ENCODE assay signal across 9 cellular contexts in genomic region chr19:16339361-16339725, GRCh38. TPM values are rescaled to one million over a fixed set of nuclear protein-coding genes. Genes with fewer than 3 reads are reported as not detected.
DNase-seq lines count a peak whose midpoint lies in the region; TF ChIP-seq lines count a peak whose summit lies in the region.
"Had no signal": no experiment of that assay in that cellular context is flagged by ENCODE, and none has a peak within 500 bp of the region (broad histone marks: within the 10 kb centered on the region; RNA-seq: fewer than 3 reads in every experiment).

No MANE protein-coding gene starts in this region.

- POLR2A ChIA-PET in MCF 10A (lab: Yijun Ruan, JAX): interaction anchor here (0.6 to 1.0 kb wide), 3 partner anchors 15 to 20 kb away, joined by 5 to 6 read pairs (median 5); partner anchors contain the start of gene KLF2

- H3K4me3 ChIP-seq in breast epithelium: peak overlapping the region in 1 of 3 donors; percentile 39
- H3K4me3 ChIP-seq in SJSA1: no peak overlapping the region
- no peak overlapping the region for H3K4me3 ChIP-seq in stomach
- H3K4me3 ChIP-seq: mucosa of descending colon had no signal

- TF ChIP-seq POLR2A in breast epithelium (IDR thresholded peaks at IDR 0.05): no peak
- no peak for TF ChIP-seq POLR2A in stomach (IDR thresholded peaks at IDR 0.05)

- peaks cover 8% of the 10 kb centered on the region for H3K4me1 Mint-ChIP-seq in MCF 10A (ENCODE audit: insufficient read depth, unreplicated experiment)
- H3K4me1 Mint-ChIP-seq in immature natural killer cell: peaks cover 86 to 90% of the 10 kb centered on the region in 2 donors

- DNase-seq in breast epithelium (ENCODE audit: low spot score in 2 of 2): no peak
- DNase-seq in MCF 10A (ENCODE audit: unreplicated experiment): no peak
- no peak for DNase-seq in SJSA1 (ENCODE audit: low read depth in 1 of 2, low spot score in 2 of 2)
- DNase-seq in immature natural killer cell: no peak
- no peak for DNase-seq in stomach
- DNase-seq in NCI-H2227 treated with DMSO at 0.1 percent for 48 hours (lab: John Stamatoyannopoulos, UW): no peak
- no peak for DNase-seq in NCI-H2107 treated with DMSO at 0.1 percent for 48 hours (lab: John Stamatoyannopoulos, UW; ENCODE audit: unreplicated experiment)
- DNase-seq in GDM1 (lab: John Stamatoyannopoulos, UW): no peak
- DNase-seq: mucosa of descending colon had no signal

- no TSS peak for BruUV-seq in MCF 10A (replicated peaks; lab: Mats Ljungman, UMichigan)

- no peak overlapping the region for H3K4me3 Mint-ChIP-seq in MCF 10A (ENCODE audit: unreplicated experiment)
- peak overlapping the region; percentile 81 to 93 (median 91) for H3K4me3 Mint-ChIP-seq in immature natural killer cell

- H3K36me3 ChIP-seq in breast epithelium: no peaks in the 10 kb centered on the region
- H3K36me3 ChIP-seq in SJSA1: no peaks in the 10 kb centered on the region
- no peaks in the 10 kb centered on the region for H3K36me3 ChIP-seq in stomach

- intact Hi-C loops in breast epithelium (cut with DNase I; ENCODE audit: low total_unique reads) (no loop called here), MCF 10A (cut with micrococcal nuclease) (no loop called here), stomach (cut with DNase I; ENCODE audit: low total_unique reads) (no loop called here)

- H3K9me3 Mint-ChIP-seq in MCF 10A (ENCODE audit: unreplicated experiment) (no peaks in the 10 kb centered on the region), immature natural killer cell (no peaks in the 10 kb centered on the region)

- H3K27ac ChIP-seq in breast epithelium (peak overlapping the region; percentile 40 to 79), SJSA1 (peak overlapping the region; percentile 97), stomach (peak overlapping the region in 4 of 5 donors; percentile 24 to 65 (median 46))

- 66 to 98% (median 80%) methylated on average over 6 of the region's 6 CpGs for WGBS in stomach, 5 donors

- no peak for TF ChIP-seq EP300 in stomach (IDR thresholded peaks at IDR 0.05)

- no peaks in the 10 kb centered on the region for H3K27me3 ChIP-seq in breast epithelium
- no peaks in the 10 kb centered on the region for H3K27me3 ChIP-seq in SJSA1 (replicated peaks)
- no peaks in the 10 kb centered on the region for H3K27me3 ChIP-seq in stomach

- peaks cover 6% of the 10 kb centered on the region for H3K36me3 Mint-ChIP-seq in MCF 10A (ENCODE audit: insufficient read depth, unreplicated experiment)
- no peaks in the 10 kb centered on the region for H3K36me3 Mint-ChIP-seq in immature natural killer cell

- H3K27ac Mint-ChIP-seq in MCF 10A (ENCODE audit: low read depth, unreplicated experiment) (no peak overlapping the region), immature natural killer cell (peak overlapping the region; percentile 93 to 99 (median 98))

- H3K9me3 ChIP-seq in breast epithelium (no peaks in the 10 kb centered on the region), SJSA1 (replicated peaks) (no peaks in the 10 kb centered on the region), stomach (no peaks in the 10 kb centered on the region)
- H3K9me3 ChIP-seq: mucosa of descending colon had no signal

- H3K27me3 Mint-ChIP-seq in MCF 10A (ENCODE audit: insufficient read depth, unreplicated experiment) (no peaks in the 10 kb centered on the region), immature natural killer cell (ENCODE audit: low read depth in 3 of 3) (peaks cover 15 to 53% (median 31%) of the 10 kb centered on the region in 3 donors)

- H3K4me1 ChIP-seq in breast epithelium (no peaks in the 10 kb centered on the region), SJSA1 (replicated peaks) (peaks cover 76% of the 10 kb centered on the region), stomach (peaks cover 8 to 47% (median 23%) of the 10 kb centered on the region in 4 donors)

- CTCF ChIA-PET in MCF 10A (lab: Yijun Ruan, JAX): interaction anchor here (0.6 to 1.1 kb wide), 2 partner anchors 12 to 966 kb away, joined by 3 to 6 read pairs; no protein-coding TSS in a partner anchor

- TF ChIP-seq CTCF in breast epithelium (IDR thresholded peaks at IDR 0.05): no peak
- TF ChIP-seq CTCF in MCF 10A (IDR thresholded peaks at IDR 0.05; ENCODE audit: unreplicated experiment): no peak
- no peak for TF ChIP-seq CTCF in stomach (IDR thresholded peaks at IDR 0.05)

RNA-seq across cellular contexts. Expression of gene KLF2, which starts 14.7 kb away (rescaled TPM):
- 10 to 100 TPM; 12.0 to 23.3 (median 21.8) TPM for total RNA-seq in breast epithelium
- total RNA-seq in MCF 10A (2022): 3.3 and 3.8 TPM in 2 replicates
- 12.6 and 15.2 TPM in 2 replicates for total RNA-seq in SJSA1 (2014; rRNA removed; shearing (Covaris generic))
- 100 to 1,000 TPM in 1 of 3 donors, 10 to 100 TPM in 2; 55.0 to 102 (median 91.0) TPM for polyA plus RNA-seq in immature natural killer cell
- 100 to 1,000 TPM in 1 of 5 donors, 10 to 100 TPM in 4; 31.0 to 107 (median 72.3) TPM for total RNA-seq in stomach
- polyA plus RNA-seq in stomach: 10 to 100 TPM in 2 of 3 donors, 1 to 10 TPM in 1; 9.5 to 69.5 (median 16.7) TPM

Comparison
In these comparisons a context has a peak if more than half of its experiments do, and no peak if none do; other contexts are left out.
1. H3K27ac ChIP-seq: peak in every context shown above with its lines; median percentile 97 in SJSA1; 60 in breast epithelium; 46 in stomach.